In genomic region chr6:169112483-169113320, GRCh38 we compare ENCODE assay signal across 11 cellular contexts.
DNase-seq lines count a peak whose midpoint lies in the region; ATAC-seq and TF ChIP-seq lines count a peak whose summit lies in the region.
"Had no signal": no experiment of that assay in that cellular context is flagged by ENCODE, and none has a peak within 500 bp of the region (broad histone marks: within the 10 kb centered on the region; RNA-seq: fewer than 3 reads in every experiment).

No MANE protein-coding gene starts in this region.

- no peak overlapping the region for H3K4me3 Mint-ChIP-seq in activated naive CD8-positive, alpha-beta T cell treated with anti-CD3 and anti-CD28 coated beads, Interleukin-2, amount 50 U/mL, for 24 hours

- peaks cover 4% of the 10 kb centered on the region for H3K9me3 Mint-ChIP-seq in activated naive CD8-positive, alpha-beta T cell treated with anti-CD3 and anti-CD28 coated beads, Interleukin-2, amount 50 U/mL, for 24 hours

- no peaks in the 10 kb centered on the region for H3K36me3 Mint-ChIP-seq in activated naive CD8-positive, alpha-beta T cell treated with anti-CD3 and anti-CD28 coated beads, Interleukin-2, amount 50 U/mL, for 24 hours (ENCODE audit: low read depth)

- ATAC-seq in GM18867 (IDR thresholded peaks at IDR 0.05; ENCODE audit: unreplicated experiment) (peak; percentile 84), GM21786 (IDR thresholded peaks at IDR 0.05; ENCODE audit: unreplicated experiment) (peak; percentile 87), HG03432 (IDR thresholded peaks at IDR 0.05; ENCODE audit: unreplicated experiment) (peak; percentile 73), right cardiac atrium (no peak), GM21528 (IDR thresholded peaks at IDR 0.05; ENCODE audit: low FRiP score, unreplicated experiment) (no peak)
- peak; percentile 43 for ATAC-seq in activated naive CD8-positive, alpha-beta T cell treated with anti-CD3 and anti-CD28 coated beads, Interleukin-2, amount 50 U/mL, for 24 hours
- ATAC-seq: body of pancreas, esophagus mucosa had no signal

- H3K27ac ChIP-seq in smooth muscle cell (ENCODE audit: low read depth) (no peak overlapping the region), right cardiac atrium (ENCODE audit: low read length) (no peak overlapping the region)
- H3K27ac ChIP-seq: body of pancreas, parathyroid adenoma had no signal

- H3K27me3 Mint-ChIP-seq in activated naive CD8-positive, alpha-beta T cell treated with anti-CD3 and anti-CD28 coated beads, Interleukin-2, amount 50 U/mL, for 24 hours, result peaks cover 4% of the 10 kb centered on the region

- no peaks in the 10 kb centered on the region for H3K9me3 ChIP-seq in smooth muscle cell (replicated peaks; ENCODE audit: low read depth)
- H3K9me3 ChIP-seq in right cardiac atrium (ENCODE audit: control insufficient read depth, low read length), result no peaks in the 10 kb centered on the region
- H3K9me3 ChIP-seq: body of pancreas had no signal

- H3K9ac ChIP-seq in smooth muscle cell (ENCODE audit: low read depth), result no peak overlapping the region
- H3K9ac ChIP-seq: parathyroid adenoma had no signal

- H3K4me1 ChIP-seq in smooth muscle cell (ENCODE audit: low read depth) (no peaks in the 10 kb centered on the region), right cardiac atrium (ENCODE audit: control insufficient read depth, insufficient read depth, low read length) (no peaks in the 10 kb centered on the region)
- H3K4me1 ChIP-seq: body of pancreas, parathyroid adenoma had no signal

- H3K79me2 ChIP-seq in smooth muscle cell (ENCODE audit: low read depth), result no peaks in the 10 kb centered on the region
- H3K79me2 ChIP-seq: parathyroid adenoma had no signal

- DNase-seq in activated naive CD8-positive, alpha-beta T cell treated with anti-CD3 and anti-CD28 coated beads, Interleukin-2, amount 50 U/mL, for 24 hours, result no peak
- DNase-seq in smooth muscle cell (lab: John Stamatoyannopoulos, UW; ENCODE audit: unreplicated experiment) (no peak), NCI-H1092 treated with DMSO at 0.1 percent for 48 hours (lab: John Stamatoyannopoulos, UW) (no peak), right cardiac atrium (no peak)
- DNase-seq: body of pancreas had no signal

- no peak overlapping the region for H3K27ac Mint-ChIP-seq in activated naive CD8-positive, alpha-beta T cell treated with anti-CD3 and anti-CD28 coated beads, Interleukin-2, amount 50 U/mL, for 24 hours

- H3K4me3 ChIP-seq in smooth muscle cell, result no peak overlapping the region
- no peak overlapping the region for H3K4me3 ChIP-seq in right cardiac atrium (ENCODE audit: low read length)
- H3K4me3 ChIP-seq: body of pancreas had no signal

- H3K36me3 ChIP-seq in smooth muscle cell (ENCODE audit: low read depth), result no peaks in the 10 kb centered on the region

- intact Hi-C loops in right cardiac atrium (cut with DNase I), result no loop called here

- no peaks in the 10 kb centered on the region for H3F3A ChIP-seq in smooth muscle cell (ENCODE audit: low read depth)

- H3K27me3 ChIP-seq in smooth muscle cell (ENCODE audit: low read depth) (no peaks in the 10 kb centered on the region), right cardiac atrium (ENCODE audit: control insufficient read depth, insufficient read depth) (no peaks in the 10 kb centered on the region)
- H3K27me3 ChIP-seq: body of pancreas had no signal

- no peaks in the 10 kb centered on the region for H3K4me1 Mint-ChIP-seq in activated naive CD8-positive, alpha-beta T cell treated with anti-CD3 and anti-CD28 coated beads, Interleukin-2, amount 50 U/mL, for 24 hours

- H4K20me1 ChIP-seq in smooth muscle cell (ENCODE audit: low read depth), result no peaks in the 10 kb centered on the region

- no peak overlapping the region for H2AFZ ChIP-seq in smooth muscle cell (ENCODE audit: low read depth)
- H2AFZ ChIP-seq: parathyroid adenoma had no signal

- 47% methylated on average over 10 of the region's 10 CpGs for WGBS in smooth muscle cell (ENCODE audit: low lambda C conversion rate)
- 45% methylated on average over 10 of the region's 10 CpGs for WGBS in right cardiac atrium

- TF ChIP-seq CTCF in smooth muscle cell (IDR thresholded peaks at IDR 0.05; ENCODE audit: borderline replicate concordance, insufficient read depth, poor library complexity, severe bottlenecking), result no peak

- H3K4me2 ChIP-seq in smooth muscle cell, result no peak overlapping the region

Comparison
In these comparisons a context has a peak if more than half of its experiments do, and no peak if none do; other contexts are left out.
1. ATAC-seq: peak in GM18867 (single experiment), GM21786 (single experiment), HG03432 (single experiment) and activated naive CD8-positive, alpha-beta T cell treated with anti-CD3 and anti-CD28 coated beads, Interleukin-2, amount 50 U/mL, for 24 hours (single experiment); none in right cardiac atrium (0 of 2) and GM21528 (single experiment).